ENCODE assay signal across 24 cellular contexts in the genomic region with DNA sequence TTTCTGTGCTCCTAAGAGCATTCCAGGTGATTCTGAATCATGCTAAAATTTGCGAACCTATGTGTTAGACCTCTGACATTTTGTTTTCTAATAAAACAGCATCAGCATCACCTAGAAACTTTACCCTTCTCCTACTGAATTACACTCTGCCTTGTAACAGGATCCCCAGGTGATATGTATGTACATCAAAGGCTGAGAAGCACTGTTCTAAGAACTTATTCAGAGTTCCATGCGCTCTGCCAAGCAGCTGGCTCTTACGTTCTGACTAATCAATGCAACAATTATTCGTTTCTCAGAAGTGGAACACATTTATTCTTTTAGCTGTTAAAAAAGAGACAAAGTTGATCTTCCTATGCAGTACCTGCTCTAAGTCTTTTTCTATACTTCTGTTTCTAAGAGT.
"Had no signal": no experiment of that assay in that cellular context is flagged by ENCODE, and none has a peak within 500 bp of the region (broad histone marks: within the 10 kb centered on the region; RNA-seq: fewer than 3 reads in every experiment).

No MANE protein-coding gene starts in this region.

- H3K36me3 Mint-ChIP-seq: activated naive CD4-positive, alpha-beta T cell treated with anti-CD3 and anti-CD28 coated beads, Interleukin-2, amount 50 U/mL, for 24 hours had no signal

- H3K4me3 Mint-ChIP-seq: activated naive CD4-positive, alpha-beta T cell treated with anti-CD3 and anti-CD28 coated beads, Interleukin-2, amount 50 U/mL, for 24 hours; activated naive CD8-positive, alpha-beta T cell treated with anti-CD3 and anti-CD28 coated beads, Interleukin-2, amount 50 U/mL, for 24 hours; nephron progenitor cell; T-helper 1 cell treated with Interleukin-12 subunit alpha and Interleukin-12 subunit beta and Interleukin-4 antibody, amounts not matched to agents 30 μg/mL and 1 μg/mL, for 36 hours had no signal

- H3K4me1 Mint-ChIP-seq: activated naive CD4-positive, alpha-beta T cell treated with anti-CD3 and anti-CD28 coated beads, Interleukin-2, amount 50 U/mL, for 24 hours had no signal

- H3K27ac Mint-ChIP-seq: activated naive CD4-positive, alpha-beta T cell treated with anti-CD3 and anti-CD28 coated beads, Interleukin-2, amount 50 U/mL, for 24 hours; activated naive CD8-positive, alpha-beta T cell treated with anti-CD3 and anti-CD28 coated beads, Interleukin-2, amount 50 U/mL, for 24 hours; activated T-helper 2 cell treated with anti-CD3 and anti-CD28 coated beads, Interferon-gamma antibody, Interleukin-2, Interleukin-4, amounts not matched to agents 10 μg/mL and 5 μg/mL and 100 μg/mL, durations not matched to agents 14 hours and 24 hours and 36 hours; progenitor cell of endocrine pancreas; T-helper 1 cell treated with Interleukin-12 subunit alpha and Interleukin-12 subunit beta and Interleukin-4 antibody, amounts not matched to agents 30 μg/mL and 1 μg/mL, for 36 hours had no signal

- DNase-seq: activated CD4-positive, alpha-beta T cell treated with anti-CD3 and anti-CD28 coated beads for 1 hour; activated CD8-positive, alpha-beta memory T cell treated with anti-CD3 and anti-CD28 coated beads, Interleukin-2, amount 50 U/mL, for 4 hours; activated naive CD8-positive, alpha-beta T cell treated with anti-CD3 and anti-CD28 coated beads, Interleukin-2, amount 50 U/mL, for 24 hours; activated T-cell treated with anti-CD3 and anti-CD28 coated beads, Interleukin-2, amount 50 U/mL, for 1 hour; amygdala; central memory CD4-positive, alpha-beta T cell; left cardiac atrium; left ventricle myocardium superior; mucosa of descending colon; nephron progenitor cell; ovary; retina; stimulated activated CD4-positive, alpha-beta T cell treated with anti-CD3 and anti-CD28 coated beads, Interleukin-4, amount 100 ng/mL, for 24 hours; stimulated activated naive CD4-positive, alpha-beta T cell; T1000; trophoblast cell; uterus; WERI-Rb-1 had no signal

- ATAC-seq: activated naive CD8-positive, alpha-beta T cell treated with anti-CD3 and anti-CD28 coated beads, Interleukin-2, amount 50 U/mL, for 24 hours; gastroesophageal sphincter; left cardiac atrium; left ventricle myocardium superior; mucosa of descending colon; sciatic nerve had no signal

- H3K9me3 Mint-ChIP-seq: activated naive CD4-positive, alpha-beta T cell treated with anti-CD3 and anti-CD28 coated beads, Interleukin-2, amount 50 U/mL, for 24 hours; activated naive CD8-positive, alpha-beta T cell treated with anti-CD3 and anti-CD28 coated beads, Interleukin-2, amount 50 U/mL, for 24 hours; activated T-helper 2 cell treated with anti-CD3 and anti-CD28 coated beads, Interferon-gamma antibody, Interleukin-2, Interleukin-4, amounts not matched to agents 10 μg/mL and 5 μg/mL and 100 μg/mL, durations not matched to agents 14 hours and 24 hours and 36 hours; nephron progenitor cell; T-helper 1 cell treated with Interleukin-12 subunit alpha and Interleukin-12 subunit beta and Interleukin-4 antibody, amounts not matched to agents 30 μg/mL and 1 μg/mL, for 36 hours had no signal

- H3K27me3 Mint-ChIP-seq: activated naive CD4-positive, alpha-beta T cell treated with anti-CD3 and anti-CD28 coated beads, Interleukin-2, amount 50 U/mL, for 24 hours; activated naive CD8-positive, alpha-beta T cell treated with anti-CD3 and anti-CD28 coated beads, Interleukin-2, amount 50 U/mL, for 24 hours had no signal
